In the genomic region with DNA sequence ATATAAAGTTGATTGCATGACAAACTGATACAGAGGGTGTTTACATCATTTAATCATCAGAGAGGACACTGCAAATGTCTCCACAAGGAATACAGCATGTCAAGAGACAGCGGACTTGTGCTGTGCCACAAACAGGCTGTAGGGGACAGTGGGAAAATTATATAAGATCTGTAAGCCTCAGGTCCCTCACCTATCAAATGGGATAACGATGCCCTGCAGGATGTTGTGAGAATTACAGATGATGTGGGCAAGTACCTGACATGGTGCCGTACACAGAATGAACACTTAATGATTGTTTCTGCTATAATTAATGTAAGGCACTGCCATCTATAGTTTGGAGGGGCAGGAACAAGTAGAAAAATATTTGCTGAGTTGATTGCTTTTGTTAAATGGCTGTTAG, we compare ENCODE assay signal across 1 cellular context.
TF ChIP-seq lines count a peak whose summit lies in the region.

No MANE protein-coding gene starts in this region.

TF ChIP-seq in H1, 55 proteins besides CTCF, POLR2A, EP300 and RAD21 (continued from another document):
- TF ChIP-seq, protein P1, sequence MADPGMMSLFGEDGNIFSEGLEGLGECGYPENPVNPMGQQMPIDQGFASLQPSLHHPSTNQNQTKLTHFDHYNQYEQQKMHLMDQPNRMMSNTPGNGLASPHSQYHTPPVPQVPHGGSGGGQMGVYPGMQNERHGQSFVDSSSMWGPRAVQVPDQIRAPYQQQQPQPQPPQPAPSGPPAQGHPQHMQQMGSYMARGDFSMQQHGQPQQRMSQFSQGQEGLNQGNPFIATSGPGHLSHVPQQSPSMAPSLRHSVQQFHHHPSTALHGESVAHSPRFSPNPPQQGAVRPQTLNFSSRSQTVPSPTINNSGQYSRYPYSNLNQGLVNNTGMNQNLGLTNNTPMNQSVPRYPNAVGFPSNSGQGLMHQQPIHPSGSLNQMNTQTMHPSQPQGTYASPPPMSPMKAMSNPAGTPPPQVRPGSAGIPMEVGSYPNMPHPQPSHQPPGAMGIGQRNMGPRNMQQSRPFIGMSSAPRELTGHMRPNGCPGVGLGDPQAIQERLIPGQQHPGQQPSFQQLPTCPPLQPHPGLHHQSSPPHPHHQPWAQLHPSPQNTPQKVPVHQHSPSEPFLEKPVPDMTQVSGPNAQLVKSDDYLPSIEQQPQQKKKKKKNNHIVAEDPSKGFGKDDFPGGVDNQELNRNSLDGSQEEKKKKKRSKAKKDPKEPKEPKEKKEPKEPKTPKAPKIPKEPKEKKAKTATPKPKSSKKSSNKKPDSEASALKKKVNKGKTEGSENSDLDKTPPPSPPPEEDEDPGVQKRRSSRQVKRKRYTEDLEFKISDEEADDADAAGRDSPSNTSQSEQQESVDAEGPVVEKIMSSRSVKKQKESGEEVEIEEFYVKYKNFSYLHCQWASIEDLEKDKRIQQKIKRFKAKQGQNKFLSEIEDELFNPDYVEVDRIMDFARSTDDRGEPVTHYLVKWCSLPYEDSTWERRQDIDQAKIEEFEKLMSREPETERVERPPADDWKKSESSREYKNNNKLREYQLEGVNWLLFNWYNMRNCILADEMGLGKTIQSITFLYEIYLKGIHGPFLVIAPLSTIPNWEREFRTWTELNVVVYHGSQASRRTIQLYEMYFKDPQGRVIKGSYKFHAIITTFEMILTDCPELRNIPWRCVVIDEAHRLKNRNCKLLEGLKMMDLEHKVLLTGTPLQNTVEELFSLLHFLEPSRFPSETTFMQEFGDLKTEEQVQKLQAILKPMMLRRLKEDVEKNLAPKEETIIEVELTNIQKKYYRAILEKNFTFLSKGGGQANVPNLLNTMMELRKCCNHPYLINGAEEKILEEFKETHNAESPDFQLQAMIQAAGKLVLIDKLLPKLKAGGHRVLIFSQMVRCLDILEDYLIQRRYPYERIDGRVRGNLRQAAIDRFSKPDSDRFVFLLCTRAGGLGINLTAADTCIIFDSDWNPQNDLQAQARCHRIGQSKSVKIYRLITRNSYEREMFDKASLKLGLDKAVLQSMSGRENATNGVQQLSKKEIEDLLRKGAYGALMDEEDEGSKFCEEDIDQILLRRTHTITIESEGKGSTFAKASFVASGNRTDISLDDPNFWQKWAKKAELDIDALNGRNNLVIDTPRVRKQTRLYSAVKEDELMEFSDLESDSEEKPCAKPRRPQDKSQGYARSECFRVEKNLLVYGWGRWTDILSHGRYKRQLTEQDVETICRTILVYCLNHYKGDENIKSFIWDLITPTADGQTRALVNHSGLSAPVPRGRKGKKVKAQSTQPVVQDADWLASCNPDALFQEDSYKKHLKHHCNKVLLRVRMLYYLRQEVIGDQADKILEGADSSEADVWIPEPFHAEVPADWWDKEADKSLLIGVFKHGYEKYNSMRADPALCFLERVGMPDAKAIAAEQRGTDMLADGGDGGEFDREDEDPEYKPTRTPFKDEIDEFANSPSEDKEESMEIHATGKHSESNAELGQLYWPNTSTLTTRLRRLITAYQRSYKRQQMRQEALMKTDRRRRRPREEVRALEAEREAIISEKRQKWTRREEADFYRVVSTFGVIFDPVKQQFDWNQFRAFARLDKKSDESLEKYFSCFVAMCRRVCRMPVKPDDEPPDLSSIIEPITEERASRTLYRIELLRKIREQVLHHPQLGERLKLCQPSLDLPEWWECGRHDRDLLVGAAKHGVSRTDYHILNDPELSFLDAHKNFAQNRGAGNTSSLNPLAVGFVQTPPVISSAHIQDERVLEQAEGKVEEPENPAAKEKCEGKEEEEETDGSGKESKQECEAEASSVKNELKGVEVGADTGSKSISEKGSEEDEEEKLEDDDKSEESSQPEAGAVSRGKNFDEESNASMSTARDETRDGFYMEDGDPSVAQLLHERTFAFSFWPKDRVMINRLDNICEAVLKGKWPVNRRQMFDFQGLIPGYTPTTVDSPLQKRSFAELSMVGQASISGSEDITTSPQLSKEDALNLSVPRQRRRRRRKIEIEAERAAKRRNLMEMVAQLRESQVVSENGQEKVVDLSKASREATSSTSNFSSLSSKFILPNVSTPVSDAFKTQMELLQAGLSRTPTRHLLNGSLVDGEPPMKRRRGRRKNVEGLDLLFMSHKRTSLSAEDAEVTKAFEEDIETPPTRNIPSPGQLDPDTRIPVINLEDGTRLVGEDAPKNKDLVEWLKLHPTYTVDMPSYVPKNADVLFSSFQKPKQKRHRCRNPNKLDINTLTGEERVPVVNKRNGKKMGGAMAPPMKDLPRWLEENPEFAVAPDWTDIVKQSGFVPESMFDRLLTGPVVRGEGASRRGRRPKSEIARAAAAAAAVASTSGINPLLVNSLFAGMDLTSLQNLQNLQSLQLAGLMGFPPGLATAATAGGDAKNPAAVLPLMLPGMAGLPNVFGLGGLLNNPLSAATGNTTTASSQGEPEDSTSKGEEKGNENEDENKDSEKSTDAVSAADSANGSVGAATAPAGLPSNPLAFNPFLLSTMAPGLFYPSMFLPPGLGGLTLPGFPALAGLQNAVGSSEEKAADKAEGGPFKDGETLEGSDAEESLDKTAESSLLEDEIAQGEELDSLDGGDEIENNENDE (IDR thresholded peaks at IDR 0.05; ENCODE audit: insufficient replicate concordance, low read length): no peak
- TF ChIP-seq, protein P2, sequence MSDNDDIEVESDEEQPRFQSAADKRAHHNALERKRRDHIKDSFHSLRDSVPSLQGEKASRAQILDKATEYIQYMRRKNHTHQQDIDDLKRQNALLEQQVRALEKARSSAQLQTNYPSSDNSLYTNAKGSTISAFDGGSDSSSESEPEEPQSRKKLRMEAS (IDR thresholded peaks at IDR 0.05): no peak
- TF ChIP-seq RXRA (IDR thresholded peaks at IDR 0.05; ENCODE audit: insufficient read depth, low read depth, low read length) (no peak), PHF8 (conservative IDR thresholded peaks at IDR 0.05; ENCODE audit: low read depth, low read length) (no peak), SUZ12 (IDR thresholded peaks at IDR 0.05; ENCODE audit: low read length) (no peak), TEAD4 (IDR thresholded peaks at IDR 0.05; ENCODE audit: low read depth, low read length) (no peak)
- TF ChIP-seq, protein P3, sequence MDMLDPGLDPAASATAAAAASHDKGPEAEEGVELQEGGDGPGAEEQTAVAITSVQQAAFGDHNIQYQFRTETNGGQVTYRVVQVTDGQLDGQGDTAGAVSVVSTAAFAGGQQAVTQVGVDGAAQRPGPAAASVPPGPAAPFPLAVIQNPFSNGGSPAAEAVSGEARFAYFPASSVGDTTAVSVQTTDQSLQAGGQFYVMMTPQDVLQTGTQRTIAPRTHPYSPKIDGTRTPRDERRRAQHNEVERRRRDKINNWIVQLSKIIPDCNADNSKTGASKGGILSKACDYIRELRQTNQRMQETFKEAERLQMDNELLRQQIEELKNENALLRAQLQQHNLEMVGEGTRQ (IDR thresholded peaks at IDR 0.05; ENCODE audit: low read length): no peak
